ENCODE assay signal across 33 cellular contexts in genomic region chr7:17485905-17486304, GRCh38.
"Had no signal": no experiment of that assay in that cellular context is flagged by ENCODE, and none has a peak within 500 bp of the region (broad histone marks: within the 10 kb centered on the region; RNA-seq: fewer than 3 reads in every experiment).

No MANE protein-coding gene starts in this region.

- H3K4me1 ChIP-seq: esophagus muscularis mucosa had no signal

- H3K9me3 Mint-ChIP-seq: activated CD4-positive, alpha-beta memory T cell treated with anti-CD3 and anti-CD28 coated beads for 36 hours; activated T-cell treated with anti-CD3 and anti-CD28 coated beads, Interleukin-2, amount 50 U/mL, for 24 hours; activated T-cell treated with anti-CD3 and anti-CD28 coated beads, Interleukin-2, amount 50 U/mL, for 72 hours; central memory CD8-positive, alpha-beta T cell; dendritic cell treated with granulocyte-macrophage colony-stimulating factor and Interleukin-4, amounts not matched to agents 40 ng/mL and 50 ng/mL, for 4 days; endodermal cell had no signal

- H3K4me1 Mint-ChIP-seq: activated CD4-positive, alpha-beta T cell treated with anti-CD3 and anti-CD28 coated beads for 36 hours; central memory CD8-positive, alpha-beta T cell had no signal

- FAIRE-seq: bronchial epithelial cell, frontal cortex had no signal

- H3K27me3 Mint-ChIP-seq: activated CD4-positive, alpha-beta memory T cell treated with anti-CD3 and anti-CD28 coated beads for 36 hours; activated CD4-positive, alpha-beta T cell treated with anti-CD3 and anti-CD28 coated beads for 36 hours; activated naive CD4-positive, alpha-beta T cell treated with anti-CD3 and anti-CD28 coated beads, Interleukin-2, amount 10 ng/mL, durations not matched to agents 7 days and 5 days; activated naive CD8-positive, alpha-beta T cell; activated T-cell treated with anti-CD3 and anti-CD28 coated beads, Interleukin-2, amount 50 U/mL, for 24 hours; central memory CD8-positive, alpha-beta T cell; dendritic cell treated with granulocyte-macrophage colony-stimulating factor and Interleukin-4, amounts not matched to agents 40 ng/mL and 50 ng/mL, for 4 days; T-helper 17 cell had no signal

- H3K4me3 ChIP-seq: coronary artery, dorsolateral prefrontal cortex, esophagus muscularis mucosa had no signal

- H3K27ac Mint-ChIP-seq: activated CD4-positive, alpha-beta memory T cell treated with anti-CD3 and anti-CD28 coated beads for 36 hours; activated CD4-positive, alpha-beta T cell treated with anti-CD3 and anti-CD28 coated beads for 36 hours; activated CD4-positive, alpha-beta T cell treated with anti-CD3 and anti-CD28 coated beads, Interleukin-2, amount 10 ng/mL, durations not matched to agents 24 days and 14 days; activated naive CD4-positive, alpha-beta T cell treated with anti-CD3 and anti-CD28 coated beads, Interleukin-2, amount 10 ng/mL, durations not matched to agents 7 days and 5 days; activated naive CD8-positive, alpha-beta T cell; activated T-cell treated with anti-CD3 and anti-CD28 coated beads, Interleukin-2, amount 50 U/mL, for 24 hours; activated T-cell treated with anti-CD3 and anti-CD28 coated beads, Interleukin-2, amount 50 U/mL, for 72 hours; dendritic cell treated with granulocyte-macrophage colony-stimulating factor and Interleukin-4, amounts not matched to agents 40 ng/mL and 50 ng/mL, for 4 days; endodermal cell; T-helper 17 cell; T-helper 2 cell treated with Interferon-gamma antibody and Interleukin-4, amounts not matched to agents 5 μg/mL and 100 μg/mL, for 36 hours had no signal

- H3K4me3 Mint-ChIP-seq: activated CD4-positive, alpha-beta memory T cell treated with anti-CD3 and anti-CD28 coated beads for 36 hours; activated CD4-positive, alpha-beta T cell treated with anti-CD3 and anti-CD28 coated beads for 36 hours; activated CD4-positive, alpha-beta T cell treated with anti-CD3 and anti-CD28 coated beads, Interleukin-2, amount 10 ng/mL, durations not matched to agents 24 days and 14 days; activated naive CD4-positive, alpha-beta T cell treated with anti-CD3 and anti-CD28 coated beads, Interleukin-2, amount 10 ng/mL, durations not matched to agents 7 days and 5 days; activated naive CD8-positive, alpha-beta T cell; activated T-cell treated with anti-CD3 and anti-CD28 coated beads, Interleukin-2, amount 50 U/mL, for 24 hours; activated T-cell treated with anti-CD3 and anti-CD28 coated beads, Interleukin-2, amount 50 U/mL, for 72 hours; central memory CD8-positive, alpha-beta T cell; dendritic cell treated with granulocyte-macrophage colony-stimulating factor and Interleukin-4, amounts not matched to agents 40 ng/mL and 50 ng/mL, for 4 days; endodermal cell; T-helper 17 cell; T-helper 2 cell treated with Interferon-gamma antibody and Interleukin-4, amounts not matched to agents 5 μg/mL and 100 μg/mL, for 36 hours had no signal

- H3K9me3 ChIP-seq: esophagus muscularis mucosa had no signal

- H3K27ac ChIP-seq: brain microvascular endothelial cell, coronary artery, dorsolateral prefrontal cortex, esophagus muscularis mucosa, WERI-Rb-1 had no signal

- DNase-seq: activated CD4-positive, alpha-beta memory T cell treated with anti-CD3 and anti-CD28 coated beads for 36 hours; activated CD4-positive, alpha-beta T cell treated with anti-CD3 and anti-CD28 coated beads for 36 hours; activated CD4-positive, alpha-beta T cell treated with anti-CD3 and anti-CD28 coated beads, Interleukin-2, amount 10 ng/mL, durations not matched to agents 24 days and 14 days; activated CD4-positive, CD25-positive, alpha-beta regulatory T cell; activated CD4-positive, CD25-positive, alpha-beta regulatory T cell treated with anti-CD3 and anti-CD28 coated beads, Interleukin-2, amount 50 U/mL, for 72 hours; activated CD8-positive, alpha-beta memory T cell treated with anti-CD3 and anti-CD28 coated beads, Interleukin-2, amount 50 U/mL, for 48 hours; activated gamma-delta T cell; activated naive CD4-positive, alpha-beta T cell; activated naive CD4-positive, alpha-beta T cell treated with anti-CD3 and anti-CD28 coated beads, Interleukin-2, amount 10 ng/mL, durations not matched to agents 7 days and 5 days; activated T-cell treated with anti-CD3 and anti-CD28 coated beads for 4 hours; activated T-cell treated with anti-CD3 and anti-CD28 coated beads, Interleukin-2, amount 50 U/mL, for 24 hours; activated T-cell treated with anti-CD3 and anti-CD28 coated beads, Interleukin-2, amount 50 U/mL, for 72 hours; amniotic stem cell; anterior cingulate cortex; brain microvascular endothelial cell; dorsolateral prefrontal cortex; effector memory CD4-positive, alpha-beta T cell; endodermal cell; erythroblast; foreskin fibroblast; head of caudate nucleus; hippocampal formation; T-helper 17 cell; T1000; WERI-Rb-1 had no signal

- H3K36me3 ChIP-seq: brain microvascular endothelial cell, esophagus muscularis mucosa, WERI-Rb-1 had no signal

- ATAC-seq: activated CD4-positive, alpha-beta T cell treated with anti-CD3 and anti-CD28 coated beads for 36 hours; activated T-cell treated with anti-CD3 and anti-CD28 coated beads, Interleukin-2, amount 50 U/mL, for 72 hours; T-helper 17 cell had no signal

- H3K27me3 ChIP-seq: brain microvascular endothelial cell, dorsolateral prefrontal cortex, esophagus muscularis mucosa had no signal

- H3K36me3 Mint-ChIP-seq: activated CD4-positive, alpha-beta memory T cell treated with anti-CD3 and anti-CD28 coated beads for 36 hours; activated naive CD8-positive, alpha-beta T cell had no signal
